Comparison of ENCODE assay signal across 10 cellular contexts in genomic region chr4:159018062-159018629, GRCh38.
DNase-seq lines count a peak whose midpoint lies in the region; ATAC-seq and TF ChIP-seq lines count a peak whose summit lies in the region.
"Had no signal": no experiment of that assay in that cellular context is flagged by ENCODE, and none has a peak within 500 bp of the region (broad histone marks: within the 10 kb centered on the region; RNA-seq: fewer than 3 reads in every experiment).

No MANE protein-coding gene starts in this region.

- TF ChIP-seq CTCF in GM13976 (IDR thresholded peaks at IDR 0.05; ENCODE audit: borderline replicate concordance, control extremely low read depth, extremely low read depth, insufficient read depth, missing control alignments), result no peak
- no peak for TF ChIP-seq CTCF in activated B cell treated with CpG ODN at 0.5 μM for 24 hours (IDR thresholded peaks at IDR 0.05)

- H3K9me3 Mint-ChIP-seq in activated B cell treated with CpG ODN at 0.5 μM for 24 hours, result no peaks in the 10 kb centered on the region
- H3K9me3 Mint-ChIP-seq in activated T-helper 1 cell treated with anti-CD3 and anti-CD28 coated beads, Interleukin-12 subunit alpha, Interleukin-12 subunit beta, Interleukin-2, Interleukin-4 antibody, amounts not matched to agents 30 ng/mL and 10 ng/mL and 1 ng/mL, durations not matched to agents 14 hours and 24 hours and 36 hours, result no peaks in the 10 kb centered on the region

- H3K4me3 Mint-ChIP-seq in activated B cell treated with CpG ODN at 0.5 μM for 24 hours, result peak overlapping the region; percentile 39
- no peak overlapping the region for H3K4me3 Mint-ChIP-seq in activated T-helper 1 cell treated with anti-CD3 and anti-CD28 coated beads, Interleukin-12 subunit alpha, Interleukin-12 subunit beta, Interleukin-2, Interleukin-4 antibody, amounts not matched to agents 30 ng/mL and 10 ng/mL and 1 ng/mL, durations not matched to agents 14 hours and 24 hours and 36 hours

- in situ Hi-C loops in GM13976 (cut with MboI; ENCODE audit: low sequenced_read_pairs, unreplicated experiment), result no loop called here

- H3K36me3 Mint-ChIP-seq in activated B cell treated with CpG ODN at 0.5 μM for 24 hours (ENCODE audit: low read depth), result no peaks in the 10 kb centered on the region
- no peaks in the 10 kb centered on the region for H3K36me3 Mint-ChIP-seq in activated T-helper 1 cell treated with anti-CD3 and anti-CD28 coated beads, Interleukin-12 subunit alpha, Interleukin-12 subunit beta, Interleukin-2, Interleukin-4 antibody, amounts not matched to agents 30 ng/mL and 10 ng/mL and 1 ng/mL, durations not matched to agents 14 hours and 24 hours and 36 hours (ENCODE audit: low read depth)

- no peak overlapping the region for H3K27ac Mint-ChIP-seq in activated B cell treated with CpG ODN at 0.5 μM for 24 hours
- H3K27ac Mint-ChIP-seq in activated T-helper 1 cell treated with anti-CD3 and anti-CD28 coated beads, Interleukin-12 subunit alpha, Interleukin-12 subunit beta, Interleukin-2, Interleukin-4 antibody, amounts not matched to agents 30 ng/mL and 10 ng/mL and 1 ng/mL, durations not matched to agents 14 hours and 24 hours and 36 hours, result no peak overlapping the region

- peaks cover 12% of the 10 kb centered on the region for H3K27me3 Mint-ChIP-seq in activated B cell treated with CpG ODN at 0.5 μM for 24 hours
- peaks cover 6% of the 10 kb centered on the region for H3K27me3 Mint-ChIP-seq in activated T-helper 1 cell treated with anti-CD3 and anti-CD28 coated beads, Interleukin-12 subunit alpha, Interleukin-12 subunit beta, Interleukin-2, Interleukin-4 antibody, amounts not matched to agents 30 ng/mL and 10 ng/mL and 1 ng/mL, durations not matched to agents 14 hours and 24 hours and 36 hours (ENCODE audit: insufficient read depth)

- POLR2A ChIA-PET in activated B cell treated with CpG ODN at 0.5 μM for 24 hours (lab: Charles Lee), result interaction anchor here (0.5 to 0.9 kb wide), 3 partner anchors 34 to 54 kb away, joined by 3 to 11 read pairs (median 4); no protein-coding TSS in a partner anchor

- intact Hi-C loops in activated B cell treated with CpG ODN at 0.5 μM for 24 hours (cut with micrococcal nuclease), result loop anchor here (1.0 to 2.0 kb wide), 2 partner anchors 33 to 85 kb away; partner anchors contain the start of gene RAPGEF2
- intact Hi-C loops in activated T-helper 1 cell treated with anti-CD3 and anti-CD28 coated beads, Interleukin-12 subunit alpha, Interleukin-12 subunit beta, Interleukin-2, Interleukin-4 antibody, amounts not matched to agents 30 ng/mL and 10 ng/mL and 1 ng/mL, durations not matched to agents 14 hours and 24 hours and 36 hours (cut with micrococcal nuclease), result no loop called here

- peak; percentile 74 for DNase-seq in GM13976 (ENCODE audit: low spot score)
- DNase-seq in activated B cell treated with CpG ODN at 0.5 μM for 24 hours, result peak; percentile 39
- no peak for DNase-seq in T-helper 9 cell
- no peak for DNase-seq in kidney glomerular epithelial cell (lab: John Stamatoyannopoulos, UW)
- no peak for DNase-seq in NCI-H1436 (lab: John Stamatoyannopoulos, UW)
- DNase-seq in activated T-helper 1 cell treated with anti-CD3 and anti-CD28 coated beads, Interleukin-12 subunit alpha, Interleukin-12 subunit beta, Interleukin-2, Interleukin-4 antibody, amounts not matched to agents 30 ng/mL and 10 ng/mL and 1 ng/mL, durations not matched to agents 14 hours and 24 hours and 36 hours (ENCODE audit: low spot score), result no peak
- DNase-seq: PC-9; stimulated activated CD4-positive, alpha-beta T cell treated with anti-CD3 and anti-CD28 coated beads, Interleukin-15, amount 100 ng/mL, for 24 hours had no signal

- CTCF ChIA-PET in activated B cell treated with CpG ODN at 0.5 μM for 24 hours (lab: Charles Lee), result interaction anchor here (1.0 kb wide), 1 partner anchor 348 kb away, joined by 3 read pairs; no protein-coding TSS in a partner anchor

- ATAC-seq in GM21360 (IDR thresholded peaks at IDR 0.05; ENCODE audit: unreplicated experiment), result peak; percentile 96
- ATAC-seq in HG03108 (IDR thresholded peaks at IDR 0.05; ENCODE audit: unreplicated experiment), result peak; percentile 91
- peak; percentile 91 for ATAC-seq in activated B cell treated with CpG ODN at 0.5 μM for 24 hours (ENCODE audit: low read depth)

- peaks cover 16% of the 10 kb centered on the region for H3K4me1 Mint-ChIP-seq in activated B cell treated with CpG ODN at 0.5 μM for 24 hours
- no peaks in the 10 kb centered on the region for H3K4me1 Mint-ChIP-seq in activated T-helper 1 cell treated with anti-CD3 and anti-CD28 coated beads, Interleukin-12 subunit alpha, Interleukin-12 subunit beta, Interleukin-2, Interleukin-4 antibody, amounts not matched to agents 30 ng/mL and 10 ng/mL and 1 ng/mL, durations not matched to agents 14 hours and 24 hours and 36 hours (ENCODE audit: low read depth)

Comparison
In these comparisons a context has a peak if more than half of its experiments do, and no peak if none do; other contexts are left out.
1. DNase-seq: peak in GM13976 (single experiment) and activated B cell treated with CpG ODN at 0.5 μM for 24 hours (single experiment); none in T-helper 9 cell (single experiment), kidney glomerular epithelial cell (single experiment), NCI-H1436 (single experiment) and activated T-helper 1 cell treated with anti-CD3 and anti-CD28 coated beads, Interleukin-12 subunit alpha, Interleukin-12 subunit beta, Interleukin-2, Interleukin-4 antibody, amounts not matched to agents 30 ng/mL and 10 ng/mL and 1 ng/mL, durations not matched to agents 14 hours and 24 hours and 36 hours (single experiment).
2. Peak in every context shown above with its lines, with median percentiles within 50 percentile points of each other: ATAC-seq.